In genomic region chr9:81613002-81613750, GRCh38 we compare ENCODE assay signal across 11 cellular contexts.
DNase-seq lines count a peak whose midpoint lies in the region; ATAC-seq and TF ChIP-seq lines count a peak whose summit lies in the region.
"Had no signal": no experiment of that assay in that cellular context is flagged by ENCODE, and none has a peak within 500 bp of the region (broad histone marks: within the 10 kb centered on the region; RNA-seq: fewer than 3 reads in every experiment).

No MANE protein-coding gene starts in this region.

- TF ChIP-seq CTCF in BE2C (IDR thresholded peaks at IDR 0.05; ENCODE audit: low read depth, low read length) = no peak
- TF ChIP-seq CTCF in ascending aorta (IDR thresholded peaks at IDR 0.05) = no peak
- no peak for TF ChIP-seq CTCF in heart right ventricle (IDR thresholded peaks at IDR 0.05)

- H2AFZ ChIP-seq in trophoblast cell (ENCODE audit: insufficient read depth, low read length, poor library complexity) (no peak overlapping the region), neuronal stem cell (ENCODE audit: low read length) (no peak overlapping the region)

- H3K4me2 ChIP-seq in trophoblast cell (ENCODE audit: low read length) (no peak overlapping the region), neuronal stem cell (ENCODE audit: insufficient read depth, low read length, poor library complexity, severe bottlenecking) (no peak overlapping the region)

- peak overlapping the region; percentile 57 for H4K91ac ChIP-seq in trophoblast cell (ENCODE audit: low read depth, low read length)
- H4K91ac ChIP-seq in neuronal stem cell (ENCODE audit: low read depth, low read length, poor library complexity) = no peak overlapping the region

- peaks cover 3% of the 10 kb centered on the region for H3K79me2 ChIP-seq in trophoblast cell (ENCODE audit: control insufficient read depth, insufficient read depth, low read length, poor library complexity)

- H3K27ac ChIP-seq in ascending aorta (peak overlapping the region; percentile 77 to 91), heart right ventricle (peak overlapping the region; percentile 28 to 84 (median 71)), trophoblast cell (ENCODE audit: low read depth, low read length) (peak overlapping the region; percentile 92), neuronal stem cell (replicated peaks; ENCODE audit: low read length) (no peak overlapping the region)
- H3K27ac ChIP-seq: WERI-Rb-1 had no signal

- H3K18ac ChIP-seq in trophoblast cell (ENCODE audit: low read length) (peak overlapping the region; percentile 48), neuronal stem cell (ENCODE audit: low read length) (no peak overlapping the region)

- H3K79me1 ChIP-seq in trophoblast cell (ENCODE audit: low read length) (peaks cover 28% of the 10 kb centered on the region), neuronal stem cell (ENCODE audit: low read depth, low read length) (peaks cover 2% of the 10 kb centered on the region)

- H2BK12ac ChIP-seq in trophoblast cell (ENCODE audit: low read length) (peak overlapping the region; percentile 73), neuronal stem cell (ENCODE audit: low read length) (no peak overlapping the region)

- H2AK5ac ChIP-seq in trophoblast cell (ENCODE audit: low read length) = peak overlapping the region; percentile 43
- no peak overlapping the region for H2AK5ac ChIP-seq in neuronal stem cell (ENCODE audit: low read depth, low read length)

- H3K9ac ChIP-seq in trophoblast cell (ENCODE audit: low read length) = no peak overlapping the region
- no peak overlapping the region for H3K9ac ChIP-seq in neuronal stem cell (ENCODE audit: low read depth, low read length, poor library complexity)

- no peak overlapping the region for H3K23ac ChIP-seq in trophoblast cell (ENCODE audit: low read length)
- no peak overlapping the region for H3K23ac ChIP-seq in neuronal stem cell (ENCODE audit: low read depth, low read length, poor library complexity)

- 61 to 62% methylated on average over 21 of the region's 21 CpGs for WGBS in heart right ventricle, 2 donors
- no CpG with 5 or more reads among the region's 21 CpGs for WGBS in trophoblast cell (ENCODE audit: extremely low coverage, insufficient coverage, insufficient read length)
- WGBS in neuronal stem cell (ENCODE audit: extremely low coverage in 2 of 2, insufficient read length in 2 of 2, insufficient replicate concordance in 1 of 2), 2 donors = no CpG with 5 or more reads among the region's 21 CpGs

- no peak overlapping the region for H2BK15ac ChIP-seq in neuronal stem cell (ENCODE audit: low read length)

- H3K4ac ChIP-seq in trophoblast cell (ENCODE audit: low read depth, low read length) = peak overlapping the region; percentile 59
- H3K4ac ChIP-seq in neuronal stem cell (ENCODE audit: low read length) = no peak overlapping the region

- peaks cover 11% of the 10 kb centered on the region for H3K4me1 ChIP-seq in BE2C
- H3K4me1 ChIP-seq in ascending aorta = peaks cover 3 to 15% of the 10 kb centered on the region in 2 donors
- peaks cover 3 to 27% (median 12%) of the 10 kb centered on the region in 9 donors for H3K4me1 ChIP-seq in heart right ventricle
- H3K4me1 ChIP-seq in trophoblast cell (ENCODE audit: control insufficient read depth in 1 of 2, insufficient read depth in 2 of 2, low read length in 2 of 2) = peaks cover 25 to 26% of the 10 kb centered on the region in 2 experiments
- H3K4me1 ChIP-seq in neuronal stem cell (ENCODE audit: control insufficient read depth in 2 of 2, insufficient read depth in 1 of 2, low read depth in 1 of 2, low read length in 2 of 2) = peaks cover 12 to 13% of the 10 kb centered on the region in 2 donors

- peak overlapping the region; percentile 75 for H2BK5ac ChIP-seq in trophoblast cell (ENCODE audit: low read depth, low read length, poor library complexity)
- H2BK5ac ChIP-seq in neuronal stem cell (ENCODE audit: low read length) = no peak overlapping the region

- no peak overlapping the region for H3K4me3 ChIP-seq in BE2C (ENCODE audit: low read depth, low read length)
- peak overlapping the region; percentile 16 to 38 for H3K4me3 ChIP-seq in ascending aorta
- H3K4me3 ChIP-seq in heart right ventricle = peak overlapping the region in 1 of 10 donors; percentile 11
- H3K4me3 ChIP-seq in trophoblast cell (ENCODE audit: low read depth, low read length) = no peak overlapping the region
- H3K4me3 ChIP-seq in neuronal stem cell (ENCODE audit: low read length in 2 of 2) = no peak overlapping the region

- peak overlapping the region; percentile 54 for H2BK120ac ChIP-seq in trophoblast cell (ENCODE audit: insufficient read depth, low read length, poor library complexity)
- H2BK120ac ChIP-seq in neuronal stem cell (ENCODE audit: low read depth, low read length) = no peak overlapping the region

- H3K14ac ChIP-seq in trophoblast cell (ENCODE audit: low read length) (peak overlapping the region; percentile 62), neuronal stem cell (ENCODE audit: low read length) (no peak overlapping the region)

- H3K27me3 ChIP-seq in BE2C = no peaks in the 10 kb centered on the region
- no peaks in the 10 kb centered on the region for H3K27me3 ChIP-seq in ascending aorta
- no peaks in the 10 kb centered on the region for H3K27me3 ChIP-seq in heart right ventricle
- no peaks in the 10 kb centered on the region for H3K27me3 ChIP-seq in trophoblast cell (ENCODE audit: insufficient read depth, low read length)
- H3K27me3 ChIP-seq in neuronal stem cell (ENCODE audit: control insufficient read depth in 3 of 3, insufficient read depth in 3 of 3, low read depth in 1 of 3, low read length in 3 of 3) = no peaks in the 10 kb centered on the region

- ATAC-seq in heart right ventricle = peak; percentile 85 to 93 (median 88)

- peaks cover 5% of the 10 kb centered on the region; the same call in 1 of the 2 replicates for H3K36me3 ChIP-seq in BE2C
- peaks cover 14 to 49% of the 10 kb centered on the region in 2 donors for H3K36me3 ChIP-seq in ascending aorta
- H3K36me3 ChIP-seq in heart right ventricle = peaks cover 0 to 96% (median 6%) of the 10 kb centered on the region in 9 donors
- peaks cover 7 to 13% of the 10 kb centered on the region in 2 experiments for H3K36me3 ChIP-seq in trophoblast cell (ENCODE audit: control insufficient read depth in 1 of 2, insufficient read depth in 2 of 2, low read length in 2 of 2)
- peaks cover 6 to 63% of the 10 kb centered on the region in 2 donors for H3K36me3 ChIP-seq in neuronal stem cell (replicated peaks in 1 of 2; ENCODE audit: control insufficient read depth in 2 of 2, insufficient read depth in 2 of 2, low read length in 2 of 2)

- H3K9me3 ChIP-seq in BE2C = no peaks in the 10 kb centered on the region
- no peaks in the 10 kb centered on the region for H3K9me3 ChIP-seq in ascending aorta
- H3K9me3 ChIP-seq in heart right ventricle = no peaks in the 10 kb centered on the region
- H3K9me3 ChIP-seq in trophoblast cell (ENCODE audit: insufficient read depth, low read depth, low read length) = no peaks in the 10 kb centered on the region
- H3K9me3 ChIP-seq in neuronal stem cell (replicated peaks in 1 of 2; ENCODE audit: control insufficient read depth in 2 of 2, insufficient read depth in 1 of 2, low read depth in 1 of 2, low read length in 2 of 2) = no peaks in the 10 kb centered on the region

- DNase-seq in BE2C (peak; percentile 27), ascending aorta (ENCODE audit: low spot score in 2 of 2) (peak in 1 of 2 donors; percentile 87), heart right ventricle (peak; percentile 60 to 63), trophoblast cell (peak; percentile 88 to 92), neuronal stem cell (ENCODE audit: low spot score) (no peak), DMS79 treated with DMSO at 0.1 percent for 48 hours (lab: John Stamatoyannopoulos, UW) (no peak), SIG-M5 (lab: John Stamatoyannopoulos, UW) (no peak)
- DNase-seq in activated CD8-positive, alpha-beta memory T cell treated with anti-CD3 and anti-CD28 coated beads for 24 hours = no peak
- DNase-seq: CD8-positive, alpha-beta memory T cell; NCI-H774; WERI-Rb-1 had no signal

- intact Hi-C loops in ascending aorta (cut with DNase I) = loop anchor here (1.0 to 10.0 kb wide), 6 partner anchors 18 to 229 kb away; partner anchors contain the start of gene TLE1
- intact Hi-C loops in heart right ventricle (cut with DNase I) = loop anchor here in 2 of 10 donors (5.0 to 10.0 kb wide), 2 partner anchors 72 to 74 kb away; partner anchors contain the start of gene TLE1 (in 2 of the 2)

- H4K12ac ChIP-seq in trophoblast cell (ENCODE audit: low read depth, low read length) = no peak overlapping the region

- H4K8ac ChIP-seq in trophoblast cell (ENCODE audit: low read depth, low read length) = peak overlapping the region; percentile 49
- H4K8ac ChIP-seq in neuronal stem cell (ENCODE audit: low read depth, low read length) = no peak overlapping the region

Comparison
In these comparisons a context has a peak if more than half of its experiments do, and no peak if none do; other contexts are left out.
1. DNase-seq: peak in BE2C (single experiment), heart right ventricle (2 of 2) and trophoblast cell (2 of 2); none in neuronal stem cell (single experiment), DMS79 treated with DMSO at 0.1 percent for 48 hours (single experiment), SIG-M5 (single experiment) and activated CD8-positive, alpha-beta memory T cell treated with anti-CD3 and anti-CD28 coated beads for 24 hours (single experiment).
2. H3K4me3 ChIP-seq: peak in ascending aorta (2 of 2); none in BE2C (single experiment), trophoblast cell (single experiment) and neuronal stem cell (0 of 2).